In genomic region chr7:45163692-45164052, GRCh38 we compare ENCODE assay signal across 16 cellular contexts. TPM values are rescaled to one million over a fixed set of nuclear protein-coding genes. Genes with fewer than 3 reads are reported as not detected.
A peak's percentile ranks its signal among the peaks of the same experiment; 100 is the strongest.
DNase-seq lines count a peak whose midpoint lies in the region; ATAC-seq and TF ChIP-seq lines count a peak whose summit lies in the region.
"Had no signal": no experiment of that assay in that cellular context is flagged by ENCODE, and none has a peak within 500 bp of the region (broad histone marks: within the 10 kb centered on the region; RNA-seq: fewer than 3 reads in every experiment).

No MANE protein-coding gene starts in this region.

- intact Hi-C loops in lower lobe of right lung (cut with DNase I) (no loop called here), aorta (cut with DNase I) (no loop called here)
- intact Hi-C loops in naive thymus-derived CD4-positive, alpha-beta T cell (cut with micrococcal nuclease), result no loop called here

- H3K36me3 ChIP-seq in RWPE2 (ENCODE audit: low read depth) (no peaks in the 10 kb centered on the region), lower lobe of right lung (no peaks in the 10 kb centered on the region), aorta (ENCODE audit: control insufficient read depth in 1 of 2, insufficient read depth in 2 of 2, low read length in 1 of 2) (no peaks in the 10 kb centered on the region)
- H3K36me3 ChIP-seq in naive thymus-derived CD4-positive, alpha-beta T cell (ENCODE audit: control insufficient read depth in 2 of 3, insufficient read depth in 3 of 3, low read length in 3 of 3), result no peaks in the 10 kb centered on the region
- H3K36me3 ChIP-seq: BE2C had no signal

- H3K36me3 Mint-ChIP-seq in chondrocyte (ENCODE audit: low read depth), result peaks cover 7% of the 10 kb centered on the region
- peaks cover 0 to 5% (median 0%) of the 10 kb centered on the region in 5 donors for H3K36me3 Mint-ChIP-seq in naive thymus-derived CD4-positive, alpha-beta T cell
- H3K36me3 Mint-ChIP-seq: CD4-positive, alpha-beta memory T cell had no signal

- no peak for ATAC-seq in RWPE2 (ENCODE audit: low read depth)
- no peak for ATAC-seq in lower lobe of right lung
- no peak for ATAC-seq in aorta (ENCODE audit: low FRiP score)
- ATAC-seq in naive thymus-derived CD4-positive, alpha-beta T cell, result no peak
- ATAC-seq: A549, GM23338 had no signal

- CTCF ChIA-PET in naive thymus-derived CD4-positive, alpha-beta T cell (lab: Charles Lee), result no interaction called here

- TF ChIP-seq CTCF in RWPE2 (IDR thresholded peaks at IDR 0.05; ENCODE audit: poor library complexity, severe bottlenecking) (no peak), chondrocyte (IDR thresholded peaks at IDR 0.05) (no peak), lower lobe of right lung (IDR thresholded peaks at IDR 0.05) (no peak)

- peak; percentile 36 for DNase-seq in RWPE2 (ENCODE audit: low spot score)
- DNase-seq in chondrocyte (ENCODE audit: low spot score), result peak; percentile 49
- DNase-seq in lower lobe of right lung, result peak; percentile 21
- peak; percentile 33 to 40 for DNase-seq in aorta
- no peak for DNase-seq in naive thymus-derived CD4-positive, alpha-beta T cell
- DNase-seq in caudate nucleus (lab: John Stamatoyannopoulos, UW), result no peak
- DNase-seq: BE2C; CD4-positive, alpha-beta memory T cell; DMS79; H9 had no signal

- H3K27me3 Mint-ChIP-seq in chondrocyte (ENCODE audit: low read depth), result peaks cover 39% of the 10 kb centered on the region
- H3K27me3 Mint-ChIP-seq in naive thymus-derived CD4-positive, alpha-beta T cell, result peaks cover 4 to 32% (median 7%) of the 10 kb centered on the region in 5 donors

- no peak overlapping the region for H3K4me3 ChIP-seq in RWPE2 (ENCODE audit: severe bottlenecking)
- H3K4me3 ChIP-seq in lower lobe of right lung, result no peak overlapping the region
- no peak overlapping the region for H3K4me3 ChIP-seq in aorta (ENCODE audit: low read length in 2 of 2)
- H3K4me3 ChIP-seq in naive thymus-derived CD4-positive, alpha-beta T cell (ENCODE audit: low read length), result no peak overlapping the region
- H3K4me3 ChIP-seq: A549, GM23338 had no signal

- peaks cover 5% of the 10 kb centered on the region for H3K27me3 ChIP-seq in RWPE2 (ENCODE audit: insufficient read depth, poor library complexity, severe bottlenecking)
- H3K27me3 ChIP-seq in lower lobe of right lung (ENCODE audit: low read depth), result no peaks in the 10 kb centered on the region
- no peaks in the 10 kb centered on the region for H3K27me3 ChIP-seq in aorta (ENCODE audit: control insufficient read depth in 1 of 2, insufficient read depth in 2 of 2, low read length in 1 of 2)
- H3K27me3 ChIP-seq in naive thymus-derived CD4-positive, alpha-beta T cell (ENCODE audit: control insufficient read depth in 2 of 2, insufficient read depth in 2 of 2, low read length in 2 of 2), result no peaks in the 10 kb centered on the region
- H3K27me3 ChIP-seq: BE2C had no signal

- H3K9me3 ChIP-seq in RWPE2 (ENCODE audit: severe bottlenecking) (no peaks in the 10 kb centered on the region), lower lobe of right lung (no peaks in the 10 kb centered on the region), aorta (ENCODE audit: control insufficient read depth, low read length) (no peaks in the 10 kb centered on the region)
- H3K9me3 ChIP-seq in naive thymus-derived CD4-positive, alpha-beta T cell (ENCODE audit: control insufficient read depth in 2 of 3, low read length in 3 of 3), result no peaks in the 10 kb centered on the region
- H3K9me3 ChIP-seq: BE2C had no signal

- WGBS in aorta, 2 donors, result 82 to 89% methylated on average over 4 of the region's 4 CpGs

- H3K9me3 Mint-ChIP-seq in chondrocyte (ENCODE audit: low read depth), result peaks cover 18% of the 10 kb centered on the region
- H3K9me3 Mint-ChIP-seq in naive thymus-derived CD4-positive, alpha-beta T cell, result peaks cover 0 to 10% (median 5%) of the 10 kb centered on the region in 11 donors

- no peaks in the 10 kb centered on the region for H3K4me1 Mint-ChIP-seq in chondrocyte (ENCODE audit: low read depth)
- H3K4me1 Mint-ChIP-seq in naive thymus-derived CD4-positive, alpha-beta T cell, result peaks cover 0 to 13% (median 0%) of the 10 kb centered on the region in 7 donors

- no peak overlapping the region for H3K4me3 Mint-ChIP-seq in chondrocyte (ENCODE audit: unreplicated experiment)
- H3K4me3 Mint-ChIP-seq in naive thymus-derived CD4-positive, alpha-beta T cell, result no peak overlapping the region
- H3K4me3 Mint-ChIP-seq: CD4-positive, alpha-beta memory T cell; GM23338; H9 had no signal

- no peaks in the 10 kb centered on the region for H3K4me1 ChIP-seq in RWPE2 (ENCODE audit: insufficient read depth, poor library complexity, severe bottlenecking)
- no peaks in the 10 kb centered on the region for H3K4me1 ChIP-seq in lower lobe of right lung
- H3K4me1 ChIP-seq in aorta (ENCODE audit: control insufficient read depth in 1 of 2, insufficient read depth in 2 of 2, low read length in 2 of 2), result no peaks in the 10 kb centered on the region
- no peaks in the 10 kb centered on the region for H3K4me1 ChIP-seq in naive thymus-derived CD4-positive, alpha-beta T cell (ENCODE audit: control insufficient read depth in 2 of 2, insufficient read depth in 2 of 2, low read length in 2 of 2)
- H3K4me1 ChIP-seq: A549 had no signal

- POLR2A ChIA-PET in naive thymus-derived CD4-positive, alpha-beta T cell (lab: Charles Lee), result no interaction called here

- H3K27ac Mint-ChIP-seq in chondrocyte (ENCODE audit: unreplicated experiment), result no peak overlapping the region
- H3K27ac Mint-ChIP-seq in naive thymus-derived CD4-positive, alpha-beta T cell, result no peak overlapping the region
- H3K27ac Mint-ChIP-seq: GM23338, H9 had no signal

- H3K27ac ChIP-seq in RWPE2 (ENCODE audit: poor library complexity, severe bottlenecking), result no peak overlapping the region
- H3K27ac ChIP-seq in lower lobe of right lung, result no peak overlapping the region
- H3K27ac ChIP-seq in aorta (ENCODE audit: low read depth in 1 of 2, low read length in 2 of 2), result no peak overlapping the region
- H3K27ac ChIP-seq in naive thymus-derived CD4-positive, alpha-beta T cell (ENCODE audit: low read depth, low read length), result no peak overlapping the region
- no peak overlapping the region for H3K27ac ChIP-seq in caudate nucleus (ENCODE audit: low read depth, low read length)
- H3K27ac ChIP-seq: A549, C4-2B had no signal

RNA-seq across cellular contexts. Expression of gene RAMP3, which starts 6.1 kb away (rescaled TPM):
- not detected in 3 replicates for total RNA-seq in chondrocyte
- 183 TPM for total RNA-seq in lower lobe of right lung
- 10 to 100 TPM; 43.0 to 78.0 TPM for total RNA-seq in aorta
- 10 to 100 TPM in 1 of 2 donors, 1 to 10 TPM in 1; 5.0 to 14.7 TPM for polyA plus RNA-seq in aorta
- under 1 TPM in 1 of 5 experiments, not detected in 4; 0.39 TPM for total RNA-seq in naive thymus-derived CD4-positive, alpha-beta T cell
- not detected for polyA plus RNA-seq in naive thymus-derived CD4-positive, alpha-beta T cell
- total RNA-seq: CD4-positive, alpha-beta memory T cell; G401; HT-29 had no signal
- polyA plus RNA-seq: A549, AG04450 had no signal

RNA-seq across cellular contexts. Expression of gene TBRG4, which starts 52.2 kb away (rescaled TPM):
- total RNA-seq in chondrocyte (39.5 to 45.7 TPM (median 43.7 TPM) in 3 replicates), lower lobe of right lung (54.3 TPM), aorta (10 to 100 TPM; 35.0 to 41.4 TPM)
- 10 to 100 TPM; 14.4 to 41.8 TPM for polyA plus RNA-seq in aorta
- 100 to 1,000 TPM in 4 of 5 experiments, 10 to 100 TPM in 1; 93.7 to 143 (median 107) TPM for total RNA-seq in naive thymus-derived CD4-positive, alpha-beta T cell
- 10 to 100 TPM; 55.1 to 99.1 TPM for polyA plus RNA-seq in naive thymus-derived CD4-positive, alpha-beta T cell

Comparison
In these comparisons a context has a peak if more than half of its experiments do, and no peak if none do; other contexts are left out.
1. DNase-seq: peak in RWPE2 (single experiment), chondrocyte (single experiment), lower lobe of right lung (single experiment) and aorta (2 of 2); none in naive thymus-derived CD4-positive, alpha-beta T cell (0 of 9) and caudate nucleus (0 of 61).
2. RNA of gene RAMP3, which starts 6.1 kb away (total RNA-seq): 183 TPM in lower lobe of right lung (single experiment) and 43.0 to 78.0 TPM in aorta; not detected in chondrocyte and 0.39 TPM in naive thymus-derived CD4-positive, alpha-beta T cell; every median in the first group is over 10 times any median in the second.